ENCODE assay signal across 8 cellular contexts in genomic region chr1:51237714-51238403, GRCh38. TPM values are rescaled to one million over a fixed set of nuclear protein-coding genes. Genes with fewer than 3 reads are reported as not detected.
A peak's percentile ranks its signal among the peaks of the same experiment; 100 is the strongest.
DNase-seq lines count a peak whose midpoint lies in the region; ATAC-seq and TF ChIP-seq lines count a peak whose summit lies in the region.

No MANE protein-coding gene starts in this region.

- H3K4me3 Mint-ChIP-seq in glutamatergic neuron (ENCODE audit: unreplicated experiment) = no peak overlapping the region

- H3K4me1 ChIP-seq in cardiac muscle cell (ENCODE audit: low read depth) = peaks cover 32% of the 10 kb centered on the region
- H3K4me1 ChIP-seq in upper lobe of right lung = peaks cover 44% of the 10 kb centered on the region

- TF ChIP-seq CTCF in cardiac muscle cell (IDR thresholded peaks at IDR 0.05; ENCODE audit: low read depth, low read length) (no peak), kidney epithelial cell (IDR thresholded peaks at IDR 0.05; ENCODE audit: insufficient read depth, low read length, poor library complexity, severe bottlenecking) (no peak), upper lobe of right lung (IDR thresholded peaks at IDR 0.05) (no peak), glutamatergic neuron (IDR thresholded peaks at IDR 0.05; ENCODE audit: partially characterized antibody, unreplicated experiment) (no peak)

- ATAC-seq in left ventricle myocardium superior (no peak), upper lobe of right lung (no peak), GM18867 (IDR thresholded peaks at IDR 0.05; ENCODE audit: unreplicated experiment) (no peak)

- H3K9me3 ChIP-seq in cardiac muscle cell (ENCODE audit: low read depth) (no peaks in the 10 kb centered on the region), upper lobe of right lung (no peaks in the 10 kb centered on the region)

- H3K36me3 Mint-ChIP-seq in glutamatergic neuron (ENCODE audit: unreplicated experiment) = no peaks in the 10 kb centered on the region

- H3K9me3 Mint-ChIP-seq in glutamatergic neuron (ENCODE audit: unreplicated experiment) = peaks cover 15% of the 10 kb centered on the region

- H3K27me3 Mint-ChIP-seq in glutamatergic neuron (ENCODE audit: unreplicated experiment) = peaks cover 9% of the 10 kb centered on the region

- H3K36me3 ChIP-seq in cardiac muscle cell (no peaks in the 10 kb centered on the region), kidney epithelial cell (ENCODE audit: control insufficient read depth, insufficient read depth, low read length) (no peaks in the 10 kb centered on the region), upper lobe of right lung (no peaks in the 10 kb centered on the region)

- no peak overlapping the region for H3K27ac Mint-ChIP-seq in glutamatergic neuron (ENCODE audit: unreplicated experiment)

- H3K27me3 ChIP-seq in cardiac muscle cell = no peaks in the 10 kb centered on the region
- no peaks in the 10 kb centered on the region for H3K27me3 ChIP-seq in kidney epithelial cell (ENCODE audit: control insufficient read depth, insufficient read depth, low read length)
- H3K27me3 ChIP-seq in upper lobe of right lung = no peaks in the 10 kb centered on the region

- intact Hi-C loops in left ventricle myocardium superior (cut with micrococcal nuclease) (no loop called here), upper lobe of right lung (cut with DNase I) (no loop called here)

- peaks cover 17% of the 10 kb centered on the region for H3K4me1 Mint-ChIP-seq in glutamatergic neuron (ENCODE audit: low read depth, unreplicated experiment)

- DNase-seq in cardiac muscle cell (ENCODE audit: low read depth in 1 of 2, low spot score in 1 of 2) (peak; percentile 23 to 27), left ventricle myocardium superior (no peak), amniotic epithelial cell (ENCODE audit: low read depth) (peak; percentile 37), kidney epithelial cell (ENCODE audit: low read depth) (no peak), upper lobe of right lung (no peak), ureter (ENCODE audit: low spot score) (no peak), glutamatergic neuron (no peak)

- H3K4me3 ChIP-seq in cardiac muscle cell (peak overlapping the region; percentile 94), kidney epithelial cell (ENCODE audit: low read depth, low read length) (peak overlapping the region; percentile 99), upper lobe of right lung (peak overlapping the region; percentile 91)

- H3K27ac ChIP-seq in cardiac muscle cell = peak overlapping the region; percentile 46
- H3K27ac ChIP-seq in upper lobe of right lung = peak overlapping the region; percentile 93

RNA-seq across cellular contexts. Expression of gene RNF11, which starts 1.8 kb away (rescaled TPM):
- total RNA-seq in cardiac muscle cell = 58.8 and 78.3 TPM in 2 replicates
- 64.2 and 65.0 TPM in 2 replicates for polyA plus RNA-seq in cardiac muscle cell
- 118 TPM for total RNA-seq in left ventricle myocardium superior
- total RNA-seq in kidney epithelial cell = 87.3 and 91.1 TPM in 2 replicates
- 94.0 TPM for total RNA-seq in upper lobe of right lung
- 124 TPM for total RNA-seq in ureter
- total RNA-seq in glutamatergic neuron (ENCODE audit: unreplicated experiment) = 81.6 TPM

Comparison
In these comparisons a context has a peak if more than half of its experiments do, and no peak if none do; other contexts are left out.
1. DNase-seq: peak in cardiac muscle cell (2 of 2) and amniotic epithelial cell (single experiment); none in left ventricle myocardium superior (single experiment), kidney epithelial cell (single experiment), upper lobe of right lung (single experiment), ureter (single experiment) and glutamatergic neuron (single experiment).
2. Peak in every context shown above with its lines, with median percentiles within 50 percentile points of each other: H3K4me3 ChIP-seq.